18 cellular contexts compared by ENCODE assay signal in the genomic region with DNA sequence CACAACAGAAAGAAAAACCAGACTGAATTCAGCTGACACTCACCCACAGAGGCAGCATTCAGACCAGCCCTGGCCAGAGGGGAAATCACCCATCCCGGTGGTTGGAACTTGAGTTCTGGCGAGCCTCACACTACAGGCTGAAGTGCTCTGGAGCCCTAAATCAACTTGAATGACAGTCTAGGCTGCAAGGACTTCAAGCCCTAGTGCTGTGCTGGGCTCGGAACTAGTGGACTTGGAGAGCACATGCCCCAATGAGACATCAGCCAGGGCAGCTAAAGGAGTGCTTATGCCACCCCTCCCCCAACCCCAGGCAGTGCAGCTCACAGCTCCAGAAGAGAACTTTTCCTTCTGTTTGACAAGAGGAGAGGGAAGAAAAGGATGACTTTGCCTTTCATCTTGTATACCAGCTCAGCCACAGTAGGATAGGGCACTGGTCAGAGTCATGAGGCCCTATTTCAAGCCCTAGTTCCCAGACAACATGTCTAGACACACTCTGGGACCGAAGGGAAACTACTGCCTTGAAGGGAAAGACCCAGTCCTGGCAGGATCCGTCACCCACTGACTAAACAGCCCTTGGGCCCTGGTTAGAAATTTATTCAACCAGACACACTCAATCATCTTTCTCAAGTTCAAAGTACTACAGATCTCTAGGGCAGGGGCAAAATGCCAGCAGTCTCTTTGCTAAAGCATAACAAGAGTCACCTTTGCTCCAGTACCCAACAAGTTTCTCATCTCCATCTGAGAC. TPM values are rescaled to one million over a fixed set of nuclear protein-coding genes. Genes with fewer than 3 reads are reported as not detected.
DNase-seq lines count a peak whose midpoint lies in the region; ATAC-seq and TF ChIP-seq lines count a peak whose summit lies in the region.
"Had no signal": no experiment of that assay in that cellular context is flagged by ENCODE, and none has a peak within 500 bp of the region (broad histone marks: within the 10 kb centered on the region; RNA-seq: fewer than 3 reads in every experiment).

No MANE protein-coding gene starts in this region.

- WGBS in esophagus squamous epithelium, 2 donors, result 50 to 57% methylated on average over 2 of the region's 5 CpGs
- 52 to 57% (median 53%) methylated on average over 5 of the region's 5 CpGs for WGBS in psoas muscle, 3 donors

- DNase-seq in cardiac muscle cell (ENCODE audit: low read depth in 1 of 2, low spot score in 1 of 2) (peak in 1 of 2 donors; percentile 37), cardiac septum (ENCODE audit: low spot score) (no peak), esophagus squamous epithelium (lab: John Stamatoyannopoulos, UW) (no peak), psoas muscle (peak; percentile 30 to 73), NCI-H2029 treated with DMSO at 0.1 percent for 48 hours (lab: John Stamatoyannopoulos, UW) (no peak), NCI-H510A (lab: John Stamatoyannopoulos, UW) (no peak)
- DNase-seq in activated CD4-positive, alpha-beta T cell treated with anti-CD3 and anti-CD28 coated beads for 4 hours, result no peak
- DNase-seq: 8988T; activated CD4-positive, alpha-beta T cell treated with anti-CD3 and anti-CD28 coated beads, Interleukin-2, amount 50 U/mL, for 48 hours; activated naive CD8-positive, alpha-beta T cell treated with anti-CD3 and anti-CD28 coated beads, Interleukin-2, amount 50 U/mL, for 24 hours; activated T-cell treated with anti-CD3 and anti-CD28 coated beads, Interleukin-2, amount 50 U/mL, for 72 hours; DMS53; KBM-7; left ventricle myocardium superior; NCI-H1105; NCI-H2227 treated with DMSO at 0.1 percent for 48 hours had no signal

- H3K27ac ChIP-seq in cardiac muscle cell, result peak overlapping the region; percentile 82
- H3K27ac ChIP-seq in esophagus squamous epithelium, result peak overlapping the region; percentile 80 to 97 (median 94)
- H3K27ac ChIP-seq in psoas muscle, result peak overlapping the region; percentile 93

- no peak for TF ChIP-seq CTCF in cardiac muscle cell (IDR thresholded peaks at IDR 0.05; ENCODE audit: low read depth, low read length)
- no peak for TF ChIP-seq CTCF in esophagus squamous epithelium (IDR thresholded peaks at IDR 0.05)
- TF ChIP-seq CTCF in psoas muscle (IDR thresholded peaks at IDR 0.05), result no peak

- H3K36me3 ChIP-seq in cardiac muscle cell, result no peaks in the 10 kb centered on the region
- no peaks in the 10 kb centered on the region for H3K36me3 ChIP-seq in esophagus squamous epithelium
- no peaks in the 10 kb centered on the region for H3K36me3 ChIP-seq in psoas muscle (ENCODE audit: insufficient read depth in 1 of 2, low read depth in 1 of 2)

- H3K9me3 ChIP-seq in cardiac muscle cell (ENCODE audit: low read depth) (no peaks in the 10 kb centered on the region), esophagus squamous epithelium (peaks cover 0 to 11% (median 8%) of the 10 kb centered on the region in 3 donors), psoas muscle (peaks cover 9% of the 10 kb centered on the region)

- H3K4me3 ChIP-seq in cardiac muscle cell (no peak overlapping the region), esophagus squamous epithelium (no peak overlapping the region), psoas muscle (peak overlapping the region; percentile 38)

- ATAC-seq in psoas muscle, result peak; percentile 40 to 58 (median 47)
- no peak for ATAC-seq in GM19397 (IDR thresholded peaks at IDR 0.05; ENCODE audit: unreplicated experiment)
- ATAC-seq: activated naive CD8-positive, alpha-beta T cell treated with anti-CD3 and anti-CD28 coated beads, Interleukin-2, amount 50 U/mL, for 24 hours; activated T-cell treated with anti-CD3 and anti-CD28 coated beads, Interleukin-2, amount 50 U/mL, for 72 hours; left ventricle myocardium superior; natural killer cell treated with Interleukin-12 subunit alpha and Interleukin-12 subunit beta and Interleukin-15 and Interleukin-18, amount 100 ng/mL, for 72 hours had no signal

- H3K27me3 ChIP-seq in cardiac muscle cell (no peaks in the 10 kb centered on the region), esophagus squamous epithelium (no peaks in the 10 kb centered on the region), psoas muscle (ENCODE audit: insufficient read depth in 3 of 3, low read length in 2 of 3) (no peaks in the 10 kb centered on the region)

- intact Hi-C loops in cardiac septum (cut with DNase I), result no loop called here
- intact Hi-C loops in esophagus squamous epithelium (cut with DNase I), result no loop called here
- intact Hi-C loops in psoas muscle (cut with DNase I), result loop anchor here in 1 of 2 donors (10.0 kb wide), 1 partner anchor 107 kb away; the partner anchor contains the start of gene PM20D2

- no peak for TF ChIP-seq POLR2A in esophagus squamous epithelium (IDR thresholded peaks at IDR 0.05)

- H3K4me1 ChIP-seq in cardiac muscle cell (ENCODE audit: low read depth), result peaks cover 22% of the 10 kb centered on the region
- H3K4me1 ChIP-seq in esophagus squamous epithelium, result peaks cover 19 to 51% (median 28%) of the 10 kb centered on the region in 3 donors
- peaks cover 43% of the 10 kb centered on the region for H3K4me1 ChIP-seq in psoas muscle

RNA-seq across cellular contexts. Expression of gene PNRC1, which starts 43.2 kb away (rescaled TPM):
- total RNA-seq in cardiac muscle cell, result 176 and 231 TPM in 2 replicates
- 285 and 315 TPM in 2 replicates for polyA plus RNA-seq in cardiac muscle cell
- 211 TPM for total RNA-seq in cardiac septum
- total RNA-seq in esophagus squamous epithelium, result 100 to 1,000 TPM in 1 of 4 donors, 10 to 100 TPM in 3; 55.0 to 168 (median 85.4) TPM
- total RNA-seq in psoas muscle, result 100 to 1,000 TPM; 236 to 552 (median 436) TPM
- polyA plus RNA-seq in psoas muscle, result 100 to 1,000 TPM in 2 of 3 donors, 10 to 100 TPM in 1; 74.3 to 285 (median 156) TPM

Comparison
In these comparisons a context has a peak if more than half of its experiments do, and no peak if none do; other contexts are left out.
1. DNase-seq: peak in psoas muscle (2 of 2); none in cardiac septum (single experiment), esophagus squamous epithelium (single experiment), NCI-H2029 treated with DMSO at 0.1 percent for 48 hours (single experiment), activated CD4-positive, alpha-beta T cell treated with anti-CD3 and anti-CD28 coated beads for 4 hours (0 of 2) and NCI-H510A (single experiment).
2. Peak in every context shown above with its lines, with median percentiles within 50 percentile points of each other: H3K27ac ChIP-seq.